In the genomic region with DNA sequence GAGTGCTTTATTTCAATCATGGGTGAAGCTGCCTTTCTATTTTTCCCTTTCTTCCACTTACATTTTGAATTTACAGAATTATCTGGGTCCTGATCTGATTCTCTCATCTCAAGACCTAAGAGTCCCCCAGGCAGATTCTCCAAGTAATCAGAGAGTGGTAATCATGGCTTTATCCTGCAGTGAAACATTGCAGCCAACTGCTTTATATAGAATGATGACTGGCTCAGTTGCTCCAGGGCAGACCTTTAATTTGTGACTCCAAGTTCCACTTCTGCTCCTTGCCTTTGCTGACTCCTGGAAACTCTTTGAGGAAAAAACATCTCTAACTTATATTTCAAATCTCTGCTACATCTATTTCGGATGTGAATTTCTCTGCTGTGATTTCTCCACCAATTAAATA, we compare ENCODE assay signal across 23 cellular contexts.
"Had no signal": no experiment of that assay in that cellular context is flagged by ENCODE, and none has a peak within 500 bp of the region (broad histone marks: within the 10 kb centered on the region; RNA-seq: fewer than 3 reads in every experiment).

No MANE protein-coding gene starts in this region.

- H3K4me3 Mint-ChIP-seq: endodermal cell, mesothelial cell of epicardium, naive B cell had no signal

- H3K9me3 Mint-ChIP-seq: endodermal cell, mesothelial cell of epicardium had no signal

- H3K4me1 Mint-ChIP-seq: endodermal cell, naive B cell had no signal

- ATAC-seq: esophagus mucosa, gastroesophageal sphincter, heart right ventricle, left cardiac atrium, left lung, left ventricle myocardium superior, lower lobe of right lung, mucosa of descending colon had no signal

- H3K27ac Mint-ChIP-seq: endodermal cell, mesothelial cell of epicardium had no signal

- H3K4me1 ChIP-seq: esophagus squamous epithelium, gastroesophageal sphincter, heart right ventricle, left lung, lower lobe of right lung had no signal

- H3K27ac ChIP-seq: coronary artery, dorsolateral prefrontal cortex, epithelial cell of prostate, esophagus squamous epithelium, gastroesophageal sphincter, heart right ventricle, left lung, lower lobe of right lung had no signal

- H3K36me3 ChIP-seq: esophagus squamous epithelium, gastroesophageal sphincter, heart right ventricle, left lung, lower lobe of right lung had no signal

- H3K9me3 ChIP-seq: esophagus squamous epithelium, lower lobe of right lung, mucosa of descending colon had no signal

- H3K36me3 Mint-ChIP-seq: mesothelial cell of epicardium had no signal

- DNase-seq: dermis blood vessel endothelial cell; dorsolateral prefrontal cortex; effector CD4-positive, alpha-beta T cell; effector memory CD4-positive, alpha-beta T cell; endodermal cell; erythroblast; esophagus squamous epithelium; foreskin fibroblast; foreskin melanocyte; heart right ventricle; hippocampal formation; left cardiac atrium; left lung; left ventricle myocardium superior; lower lobe of right lung; mesenchymal stem cell; mucosa of descending colon; naive B cell had no signal

- H3K4me3 ChIP-seq: coronary artery, dorsolateral prefrontal cortex, esophagus squamous epithelium, gastroesophageal sphincter, heart right ventricle, left lung, lower lobe of right lung, mucosa of descending colon had no signal
